In the genomic region with DNA sequence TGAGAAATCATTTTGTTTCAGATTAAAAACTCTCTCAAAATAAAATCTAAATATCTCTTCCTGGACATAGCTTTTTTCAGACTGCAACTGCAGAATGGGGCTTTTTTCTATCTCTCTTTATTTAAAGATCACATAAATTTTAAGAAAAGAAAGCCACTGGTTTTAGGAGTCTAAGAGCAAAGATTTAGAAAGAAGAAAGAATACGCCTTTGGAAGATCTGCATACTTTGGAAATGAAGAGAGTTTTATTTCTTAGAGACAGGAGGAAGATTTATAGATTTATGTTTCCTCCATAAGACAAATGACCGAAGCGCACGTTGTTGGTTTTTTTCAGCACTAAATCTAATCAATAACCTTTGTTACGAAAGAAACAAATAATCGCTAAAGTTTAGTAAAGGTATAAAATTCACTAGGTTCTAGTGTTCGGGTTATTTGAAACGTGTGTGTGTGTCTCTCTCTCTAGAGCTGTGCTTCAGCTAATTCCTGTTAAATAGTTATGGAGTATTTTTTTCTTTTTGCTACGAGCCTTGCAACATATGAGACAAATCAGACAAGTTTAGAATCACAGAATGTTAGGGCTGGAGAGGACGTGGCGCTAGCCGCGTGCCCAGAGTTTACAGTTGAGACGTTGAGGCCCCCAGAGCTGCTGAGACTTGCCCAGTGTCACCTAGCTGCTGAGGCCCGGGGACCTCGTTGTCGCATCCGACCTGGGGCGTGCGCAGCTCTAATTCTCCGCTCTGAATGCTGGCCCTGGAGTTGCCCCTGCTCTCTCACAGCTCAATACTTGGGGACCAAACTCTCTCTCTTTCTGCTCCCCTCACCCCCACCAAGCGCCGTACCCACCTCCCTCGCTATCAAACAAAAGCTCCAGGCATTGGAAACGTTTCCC, we compare ENCODE assay signal across 8 cellular contexts.
DNase-seq lines count a peak whose midpoint lies in the region; ATAC-seq and TF ChIP-seq lines count a peak whose summit lies in the region.

No MANE protein-coding gene starts in this region.

- H3K4me3 ChIP-seq in duodenal mucosa (ENCODE audit: low read depth in 1 of 2, low read length in 2 of 2) = peak overlapping the region; percentile 64 to 70
- H3K4me3 ChIP-seq in mucosa of rectum (ENCODE audit: low read length in 2 of 2) = peak overlapping the region; percentile 74 to 80
- peak overlapping the region; percentile 48 to 59 for H3K4me3 ChIP-seq in vagina
- no peak overlapping the region for H3K4me3 ChIP-seq in HAP-1

- peak; percentile 56 for DNase-seq in Right ventricle myocardium superior
- no peak for DNase-seq in cardiac septum (ENCODE audit: low spot score)
- peak in 1 of 2 donors; percentile 82 for DNase-seq in vagina (ENCODE audit: extremely low spot score in 2 of 2)
- DNase-seq in HAP-1 (ENCODE audit: low spot score in 2 of 2) = no peak

- no peaks in the 10 kb centered on the region for H3K36me3 ChIP-seq in duodenal mucosa (ENCODE audit: control insufficient read depth in 1 of 2, insufficient read depth in 2 of 2, low read length in 2 of 2)
- no peaks in the 10 kb centered on the region for H3K36me3 ChIP-seq in mucosa of rectum (ENCODE audit: control insufficient read depth in 2 of 2, insufficient read depth in 2 of 2, low read length in 2 of 2)
- no peaks in the 10 kb centered on the region for H3K36me3 ChIP-seq in vagina
- no peaks in the 10 kb centered on the region for H3K36me3 ChIP-seq in HAP-1 (replicated peaks)

- intact Hi-C loops in Right ventricle myocardium superior (cut with DNase I) (loop anchor here (2.0 to 5.0 kb wide), 3 partner anchors 81 to 211 kb away; a partner anchor contains a TSS), cardiac septum (cut with DNase I) (loop anchor here (1.0 to 10.0 kb wide), 7 partner anchors 69 to 353 kb away; a partner anchor contains a TSS), vagina (cut with DNase I) (loop anchor here (2.0 kb wide), 2 partner anchors 177 to 213 kb away; no protein-coding TSS in a partner anchor)

- H3K27ac ChIP-seq in duodenal mucosa (ENCODE audit: low read depth, low read length) = peak overlapping the region; percentile 73
- peak overlapping the region; percentile 81 to 94 for H3K27ac ChIP-seq in mucosa of rectum (ENCODE audit: low read depth in 2 of 2, low read length in 2 of 2)
- H3K27ac ChIP-seq in vagina = peak overlapping the region; percentile 49

- H3K9me3 ChIP-seq in duodenal mucosa (ENCODE audit: control insufficient read depth in 1 of 2, low read length in 2 of 2) (no peaks in the 10 kb centered on the region), mucosa of rectum (ENCODE audit: control insufficient read depth in 2 of 2, low read length in 2 of 2) (no peaks in the 10 kb centered on the region), vagina (no peaks in the 10 kb centered on the region), HAP-1 (no peaks in the 10 kb centered on the region)

- TF ChIP-seq CTCF in vagina (IDR thresholded peaks at IDR 0.05) = no peak

- H3K9ac ChIP-seq in duodenal mucosa (ENCODE audit: low read depth in 1 of 2, low read length in 2 of 2) (peak overlapping the region; percentile 67 to 76), mucosa of rectum (ENCODE audit: low read depth in 1 of 2, low read length in 2 of 2) (peak overlapping the region; percentile 76 to 79)

- H3K4me1 ChIP-seq in duodenal mucosa (ENCODE audit: control insufficient read depth in 1 of 2, insufficient read depth in 2 of 2, low read length in 2 of 2) (peaks cover 29 to 36% of the 10 kb centered on the region in 2 donors), mucosa of rectum (ENCODE audit: control insufficient read depth in 2 of 2, insufficient read depth in 2 of 2, low read length in 2 of 2) (peaks cover 20 to 36% of the 10 kb centered on the region in 2 donors), vagina (peaks cover 18% of the 10 kb centered on the region), HAP-1 (no peaks in the 10 kb centered on the region)

- no peak for TF ChIP-seq POLR2A in vagina (IDR thresholded peaks at IDR 0.05)

- in situ Hi-C loops in HAP-1 (cut with MboI; ENCODE audit: low sequenced_read_pairs) = no loop called here

- H3K27me3 ChIP-seq in duodenal mucosa (ENCODE audit: control insufficient read depth in 1 of 2, insufficient read depth in 2 of 2, low read length in 2 of 2) (peaks cover 8 to 11% of the 10 kb centered on the region in 2 donors), mucosa of rectum (ENCODE audit: control insufficient read depth in 2 of 2, insufficient read depth in 2 of 2, low read length in 2 of 2) (peaks cover 0 to 2% of the 10 kb centered on the region in 2 donors), vagina (no peaks in the 10 kb centered on the region), HAP-1 (ENCODE audit: low read depth) (peaks cover 48% of the 10 kb centered on the region)

- ATAC-seq in Right ventricle myocardium superior (ENCODE audit: poor library complexity) = peak; percentile 34
- no peak for ATAC-seq in HG03025 (IDR thresholded peaks at IDR 0.05; ENCODE audit: low FRiP score, unreplicated experiment)
- ATAC-seq in HG03521 (IDR thresholded peaks at IDR 0.05; ENCODE audit: unreplicated experiment) = no peak
